Comparison of ENCODE assay signal across 8 cellular contexts in the genomic region with DNA sequence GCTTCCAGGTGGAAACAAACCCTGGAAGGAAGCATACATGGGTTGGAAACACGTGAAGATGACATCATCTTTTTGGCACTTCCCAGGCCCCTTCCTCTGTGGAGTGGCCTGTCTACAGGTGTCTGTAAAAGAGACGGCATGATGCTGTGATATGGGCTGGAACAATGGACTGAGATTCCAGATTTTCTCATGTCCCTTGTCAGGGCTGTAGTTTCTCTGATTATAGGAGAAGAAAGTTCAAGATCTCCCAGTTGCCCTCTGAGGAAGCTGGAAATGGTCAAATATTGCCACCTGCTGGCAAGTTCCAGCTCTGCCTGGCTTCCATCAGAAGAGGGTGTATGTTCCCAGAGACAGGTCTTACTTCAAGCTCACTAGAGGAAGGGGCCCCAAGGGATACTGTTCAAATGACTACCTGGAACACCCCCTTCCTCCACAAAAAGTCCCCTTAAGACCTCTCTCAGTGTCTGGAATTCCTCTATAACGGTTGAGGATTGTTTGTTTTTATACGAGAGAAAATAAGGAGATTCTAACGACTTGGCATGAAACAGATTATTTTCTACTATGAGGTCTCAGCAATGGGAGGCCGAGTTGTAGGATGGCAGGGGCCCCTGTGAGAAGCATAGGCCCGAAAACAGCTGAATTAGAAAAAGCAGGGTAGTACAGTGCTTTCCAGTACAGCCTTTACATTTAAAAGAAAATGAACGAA. TPM values are rescaled to one million over a fixed set of nuclear protein-coding genes. Genes with fewer than 3 reads are reported as not detected.
A peak's percentile ranks its signal among the peaks of the same experiment; 100 is the strongest.
DNase-seq lines count a peak whose midpoint lies in the region; ATAC-seq, FAIRE-seq and TF ChIP-seq lines count a peak whose summit lies in the region.

No MANE protein-coding gene starts in this region.

- no peak for TF ChIP-seq POLR2A in HepG2 (IDR thresholded peaks at IDR 0.05; ENCODE audit: insufficient read depth in 1 of 2, low read depth in 2 of 2, low read length in 2 of 2)

- peak overlapping the region; percentile 37 for H2AFZ ChIP-seq in HepG2 (ENCODE audit: low read length)

- H3K36me3 ChIP-seq in HepG2 (replicated peaks in 1 of 2; ENCODE audit: control insufficient read depth in 1 of 2, insufficient read depth in 2 of 2, low read length in 2 of 2), result no peaks in the 10 kb centered on the region

- H3K27me3 Mint-ChIP-seq in chondrocyte (ENCODE audit: low read depth), result peaks cover 4% of the 10 kb centered on the region

- H3K4me1 Mint-ChIP-seq in chondrocyte (ENCODE audit: low read depth), result peaks cover 5% of the 10 kb centered on the region

- in situ Hi-C loops in HepG2 (cut with HindIII; ENCODE audit: extremely low pct_ligation_motif_present, low pct_unique_long_range_greater_than_20kb), result loop anchor here (5.0 kb wide), 1 partner anchor 43 kb away; no protein-coding TSS in a partner anchor

- WGBS in HepG2 (ENCODE audit: low lambda C conversion rate), result 29% methylated on average over 8 of the region's 8 CpGs

- intact Hi-C loops in HepG2 (cut with micrococcal nuclease; ENCODE audit: unreplicated experiment), result loop anchor here (1.0 to 2.0 kb wide), 5 partner anchors 39 to 366 kb away; no protein-coding TSS in a partner anchor

- DNase-seq in AG08396 (ENCODE audit: low spot score) (peak; percentile 80), NCI-H2227 treated with DMSO at 0.1 percent for 48 hours (lab: John Stamatoyannopoulos, UW) (peak; percentile 56), chondrocyte (ENCODE audit: low spot score) (no peak), HepG2 (ENCODE audit: low spot score) (peak; percentile 69)
- peak; percentile 73 for DNase-seq in activated CD4-positive, alpha-beta T cell treated with anti-CD3 and anti-CD28 coated beads for 1 hour
- DNase-seq in stimulated activated CD4-positive, alpha-beta T cell treated with anti-CD3 and anti-CD28 coated beads, TNF-alpha, amount 100 ng/mL, for 24 hours (ENCODE audit: low read depth in 3 of 3), result peak; percentile 57 to 77 (median 70)

- POLR2A ChIA-PET in HepG2 (lab: Yijun Ruan, JAX), result interaction anchor here (1.0 to 1.7 kb wide), 2 partner anchors 39 to 59 kb away, joined by 4 to 15 read pairs; partner anchors contain the start of gene CCDC69

- ATAC-seq in GM18858 (IDR thresholded peaks at IDR 0.05; ENCODE audit: unreplicated experiment) (peak; percentile 86), HG03066 (IDR thresholded peaks at IDR 0.05; ENCODE audit: low read depth, unreplicated experiment) (peak; percentile 91), HepG2 (peak; percentile 91)

- no peak overlapping the region for H3K4me3 Mint-ChIP-seq in chondrocyte (ENCODE audit: unreplicated experiment)

- no peaks in the 10 kb centered on the region for H3K9me3 ChIP-seq in HepG2 (ENCODE audit: low read length)

- no peak overlapping the region for H3K27ac Mint-ChIP-seq in chondrocyte (ENCODE audit: unreplicated experiment)

- H3K27me3 ChIP-seq in HepG2 (ENCODE audit: control insufficient read depth in 1 of 2, insufficient read depth in 2 of 2, low read length in 2 of 2), result no peaks in the 10 kb centered on the region; a peak in 1 of 5 replicates

- TF ChIP-seq CTCF in chondrocyte (IDR thresholded peaks at IDR 0.05) (peak; percentile 95), HepG2 (CRISPR knock-in tag; IDR thresholded peaks at IDR 0.05) (peak; percentile 93)

- peak; percentile 83 for FAIRE-seq in HepG2 (lab: Jason Lieb, UNC)

- H3K4me3 ChIP-seq in HepG2 (replicated peaks in 1 of 3; ENCODE audit: insufficient read depth in 1 of 3, low read depth in 2 of 3, low read length in 3 of 3), result no peak overlapping the region

- no peaks in the 10 kb centered on the region for H3K36me3 Mint-ChIP-seq in chondrocyte (ENCODE audit: low read depth)

- no TSS peak for BruUV-seq in HepG2 (replicated peaks; lab: Mats Ljungman, UMichigan)

- peaks cover 31% of the 10 kb centered on the region for H3K4me1 ChIP-seq in HepG2 (ENCODE audit: insufficient read depth, low read length)

- no peak for TF ChIP-seq EP300 in HepG2 (IDR thresholded peaks at IDR 0.05; ENCODE audit: low read depth in 2 of 2, low read length in 2 of 2)
- TF ChIP-seq EP300 in HepG2 (CRISPR knock-in tag; IDR thresholded peaks at IDR 0.05; ENCODE audit: borderline replicate concordance), result no peak

- H4K20me1 ChIP-seq in HepG2 (ENCODE audit: insufficient read depth, low read length), result no peaks in the 10 kb centered on the region

- no peaks in the 10 kb centered on the region for H3K79me2 ChIP-seq in HepG2 (ENCODE audit: insufficient read depth, low read length)

- H3K27ac ChIP-seq in HepG2 (ENCODE audit: extremely low read length, insufficient read depth, low read length), result no peak overlapping the region

- no peak overlapping the region for H3K9ac ChIP-seq in HepG2 (ENCODE audit: insufficient read depth, low read depth, low read length)

- TF ChIP-seq RAD21 in HepG2 (CRISPR knock-in tag; IDR thresholded peaks at IDR 0.05), result peak; percentile 87

- peak overlapping the region; percentile 32 for H3K4me2 ChIP-seq in HepG2 (ENCODE audit: low read depth, low read length)

- CTCF ChIA-PET in HepG2 (lab: Yijun Ruan, JAX; ENCODE audit: low intra/inter-chr PET ratio, low total read pairs), result interaction anchor here (1.2 to 4.9 kb wide), 4 partner anchors 38 to 117 kb away, joined by 3 to 60 read pairs (median 6); no protein-coding TSS in a partner anchor

- H3K9me3 Mint-ChIP-seq in chondrocyte (ENCODE audit: low read depth), result no peaks in the 10 kb centered on the region

TF ChIP-seq in HepG2, 621 proteins besides CTCF, POLR2A, EP300 and RAD21 (continues in another document):
- TF ChIP-seq FOXM1 (CRISPR knock-in tag; IDR thresholded peaks at IDR 0.05), result no peak
- TF ChIP-seq, protein P1, sequence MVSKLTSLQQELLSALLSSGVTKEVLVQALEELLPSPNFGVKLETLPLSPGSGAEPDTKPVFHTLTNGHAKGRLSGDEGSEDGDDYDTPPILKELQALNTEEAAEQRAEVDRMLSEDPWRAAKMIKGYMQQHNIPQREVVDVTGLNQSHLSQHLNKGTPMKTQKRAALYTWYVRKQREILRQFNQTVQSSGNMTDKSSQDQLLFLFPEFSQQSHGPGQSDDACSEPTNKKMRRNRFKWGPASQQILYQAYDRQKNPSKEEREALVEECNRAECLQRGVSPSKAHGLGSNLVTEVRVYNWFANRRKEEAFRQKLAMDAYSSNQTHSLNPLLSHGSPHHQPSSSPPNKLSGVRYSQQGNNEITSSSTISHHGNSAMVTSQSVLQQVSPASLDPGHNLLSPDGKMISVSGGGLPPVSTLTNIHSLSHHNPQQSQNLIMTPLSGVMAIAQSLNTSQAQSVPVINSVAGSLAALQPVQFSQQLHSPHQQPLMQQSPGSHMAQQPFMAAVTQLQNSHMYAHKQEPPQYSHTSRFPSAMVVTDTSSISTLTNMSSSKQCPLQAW (CRISPR knock-in tag; IDR thresholded peaks at IDR 0.05), result no peak

RNA-seq across cellular contexts. Expression of gene ANXA6, which starts 7.3 kb away (rescaled TPM):
- total RNA-seq in chondrocyte (333 to 456 TPM (median 450 TPM) in 3 replicates), HepG2 (2016; rRNA removed; fragmentation: Illumina TruSeq; extraction: Trizol) (125 and 154 TPM in 2 replicates)
- total RNA-seq in HepG2 (2016; cell fraction: cytosol; rRNA removed; fragmentation: Illumina TruSeq; extraction: Trizol; ENCODE audit: low read depth), result 13.0 and 15.5 TPM in 2 replicates
- 125 and 156 TPM in 2 replicates for total RNA-seq in HepG2 (2016; cell fraction: insoluble cytoplasmic fraction; rRNA removed; fragmentation: Illumina TruSeq; extraction: Trizol)
- total RNA-seq in HepG2 (2016; cell fraction: membrane; rRNA removed; fragmentation: Illumina TruSeq; extraction: Trizol), result 28.1 and 29.3 TPM in 2 replicates
- total RNA-seq in HepG2 (2016; cell fraction: nucleus; rRNA removed; fragmentation: Illumina TruSeq; extraction: Trizol), result 84.2 and 86.1 TPM in 2 replicates
- 103 and 120 TPM in 2 replicates for polyA plus RNA-seq in HepG2 (2011; rRNA removed)
- polyA plus RNA-seq in HepG2 (2011; cell fraction: cytosol; rRNA removed), result 124 and 134 TPM in 2 replicates
- polyA plus RNA-seq in HepG2 (2011; cell fraction: nucleus; rRNA removed), result 132 and 143 TPM in 2 replicates
- 69.6 and 82.1 TPM in 2 replicates for polyA plus RNA-seq in HepG2 (2012)
- polyA plus RNA-seq in HepG2 (2016; cell fraction: cytosol; fragmentation: Illumina TruSeq; extraction: Trizol; ENCODE audit: low read depth), result 9.6 and 11.8 TPM in 2 replicates
- 126 and 134 TPM in 2 replicates for polyA plus RNA-seq in HepG2 (2016; cell fraction: insoluble cytoplasmic fraction; fragmentation: Illumina TruSeq; extraction: Trizol; ENCODE audit: low read depth)
- polyA plus RNA-seq in HepG2 (2016; cell fraction: membrane; fragmentation: Illumina TruSeq; extraction: Trizol; ENCODE audit: low read depth), result 18.1 and 19.2 TPM in 2 replicates
- polyA plus RNA-seq in HepG2 (2016; cell fraction: nucleus; fragmentation: Illumina TruSeq; extraction: Trizol; ENCODE audit: insufficient read depth, low read depth), result 81.8 and 98.3 TPM in 2 replicates
- polyA minus RNA-seq in HepG2 (2011; rRNA and poly(A)+ RNA removed; ENCODE audit: low replicate concordance), result 67.1 and 157 TPM in 2 replicates
- polyA minus RNA-seq in HepG2 (2011; cell fraction: cytosol; rRNA and poly(A)+ RNA removed), result 96.9 and 110 TPM in 2 replicates
- 81.6 and 116 TPM in 2 replicates for polyA minus RNA-seq in HepG2 (2011; cell fraction: nucleus; rRNA and poly(A)+ RNA removed)

RNA-seq across cellular contexts. Expression of gene CCDC69, which starts 59.1 kb away (rescaled TPM):
- 1.2 to 1.5 TPM (median 1.3 TPM) in 3 replicates for total RNA-seq in chondrocyte
- 45.2 and 46.3 TPM in 2 replicates for total RNA-seq in HepG2 (2016; rRNA removed; fragmentation: Illumina TruSeq; extraction: Trizol)
- total RNA-seq in HepG2 (2016; cell fraction: cytosol; rRNA removed; fragmentation: Illumina TruSeq; extraction: Trizol; ENCODE audit: low read depth), result 55.5 and 59.1 TPM in 2 replicates
- 40.1 and 44.9 TPM in 2 replicates for total RNA-seq in HepG2 (2016; cell fraction: insoluble cytoplasmic fraction; rRNA removed; fragmentation: Illumina TruSeq; extraction: Trizol)
- 122 and 135 TPM in 2 replicates for total RNA-seq in HepG2 (2016; cell fraction: membrane; rRNA removed; fragmentation: Illumina TruSeq; extraction: Trizol)
- 20.8 and 25.7 TPM in 2 replicates for total RNA-seq in HepG2 (2016; cell fraction: nucleus; rRNA removed; fragmentation: Illumina TruSeq; extraction: Trizol)
- 12.2 and 14.4 TPM in 2 replicates for polyA plus RNA-seq in HepG2 (2011; rRNA removed)
- polyA plus RNA-seq in HepG2 (2011; cell fraction: cytosol; rRNA removed), result 10.9 and 17.9 TPM in 2 replicates
- 5.2 and 8.5 TPM in 2 replicates for polyA plus RNA-seq in HepG2 (2011; cell fraction: nucleus; rRNA removed)
- 11.3 and 12.9 TPM in 2 replicates for polyA plus RNA-seq in HepG2 (2012)
- 76.9 and 83.3 TPM in 2 replicates for polyA plus RNA-seq in HepG2 (2016; cell fraction: cytosol; fragmentation: Illumina TruSeq; extraction: Trizol; ENCODE audit: low read depth)
- polyA plus RNA-seq in HepG2 (2016; cell fraction: insoluble cytoplasmic fraction; fragmentation: Illumina TruSeq; extraction: Trizol; ENCODE audit: low read depth), result 49.2 and 57.5 TPM in 2 replicates
- 129 and 152 TPM in 2 replicates for polyA plus RNA-seq in HepG2 (2016; cell fraction: membrane; fragmentation: Illumina TruSeq; extraction: Trizol; ENCODE audit: low read depth)
- polyA plus RNA-seq in HepG2 (2016; cell fraction: nucleus; fragmentation: Illumina TruSeq; extraction: Trizol; ENCODE audit: insufficient read depth, low read depth), result 30.6 and 33.2 TPM in 2 replicates
- 0.35 and 14.2 TPM in 2 replicates for polyA minus RNA-seq in HepG2 (2011; rRNA and poly(A)+ RNA removed; ENCODE audit: low replicate concordance)
- polyA minus RNA-seq in HepG2 (2011; cell fraction: cytosol; rRNA and poly(A)+ RNA removed), result 5.0 and 5.8 TPM in 2 replicates
- polyA minus RNA-seq in HepG2 (2011; cell fraction: nucleus; rRNA and poly(A)+ RNA removed), result 6.7 and 12.7 TPM in 2 replicates
